8 cellular contexts compared by ENCODE assay signal in genomic region chrX:70452143-70452733, GRCh38. TPM values are rescaled to one million over a fixed set of nuclear protein-coding genes. Genes with fewer than 3 reads are reported as not detected.
A peak's percentile ranks its signal among the peaks of the same experiment; 100 is the strongest.
DNase-seq lines count a peak whose midpoint lies in the region; ATAC-seq and TF ChIP-seq lines count a peak whose summit lies in the region.

No MANE protein-coding gene starts in this region.

- H3K36me3 Mint-ChIP-seq in H9 (ENCODE audit: insufficient read depth in 1 of 3, low read depth in 3 of 3): peaks cover 10 to 23% (median 14%) of the 10 kb centered on the region in 3 experiments
- no peaks in the 10 kb centered on the region for H3K36me3 Mint-ChIP-seq in dendritic cell treated with granulocyte-macrophage colony-stimulating factor and Interleukin-4, amounts not matched to agents 40 ng/mL and 50 ng/mL, for 4 days (ENCODE audit: low read depth)
- no peaks in the 10 kb centered on the region for H3K36me3 Mint-ChIP-seq in stimulated activated memory B cell treated with anti-CD40 and anti-IgM and Interleukin-4, amounts not matched to agents 10 μg/mL and 1 μg/mL and 100 μg/mL, for 72 hours

- no peak overlapping the region for H2AK5ac ChIP-seq in H9 (ENCODE audit: insufficient read length, low read length)

- H3K27ac ChIP-seq in H9 (ENCODE audit: insufficient read length, low read depth, low read length) (no peak overlapping the region), lung (ENCODE audit: low read depth in 1 of 2, low read length in 1 of 2) (peak overlapping the region; percentile 22 to 55)

- H2AFZ ChIP-seq in H9 (ENCODE audit: low read length): no peak overlapping the region

- H3K14ac ChIP-seq in H9 (ENCODE audit: insufficient read depth, low read length): peak overlapping the region; percentile 81; the same call in 1 of the 2 replicates

- H3K4ac ChIP-seq in H9 (ENCODE audit: low read depth, low read length): no peak overlapping the region

- no peak overlapping the region for H2BK12ac ChIP-seq in H9 (ENCODE audit: insufficient read length, low read depth, low read length)

- no peak overlapping the region for H2BK120ac ChIP-seq in H9 (ENCODE audit: low read depth, low read length, poor library complexity, severe bottlenecking)

- peak overlapping the region; percentile 18 for H3K4me3 ChIP-seq in lung

- no peak overlapping the region for H3K18ac ChIP-seq in H9 (ENCODE audit: insufficient read length, low read depth, low read length)

- no peak overlapping the region for H4K8ac ChIP-seq in H9 (replicated peaks; ENCODE audit: insufficient read length, low read depth, low read length)

- H3K79me2 ChIP-seq in H9 (ENCODE audit: insufficient read depth, low read length): peaks cover 14% of the 10 kb centered on the region

- WGBS in H9 (ENCODE audit: extremely low coverage, insufficient read length, low lambda C conversion rate): no CpG with 5 or more reads among the region's 39 CpGs
- 2 to 25% methylated on average over 14 to 39 of the region's 39 CpGs for WGBS in lung, 2 donors

- H2BK20ac ChIP-seq in H9 (ENCODE audit: low read depth, low read length, poor library complexity, severe bottlenecking): no peak overlapping the region

- H3K56ac ChIP-seq in H9 (ENCODE audit: insufficient read length, low read depth, low read length): no peak overlapping the region

- H3K79me1 ChIP-seq in H9 (ENCODE audit: insufficient read depth, low read depth, low read length, poor library complexity, severe bottlenecking): no peaks in the 10 kb centered on the region

- no peak overlapping the region for H4K91ac ChIP-seq in H9 (ENCODE audit: insufficient read length, low read depth, low read length)

- H3K9me3 ChIP-seq in H9 (ENCODE audit: control insufficient read depth, low read depth, low read length) (peaks cover 37% of the 10 kb centered on the region), lung (ENCODE audit: control insufficient read depth in 2 of 2, insufficient read depth in 1 of 2, low read length in 1 of 2) (no peaks in the 10 kb centered on the region)

- peak overlapping the region; percentile 75 to 86 for H3K4me3 Mint-ChIP-seq in H9
- H3K4me3 Mint-ChIP-seq in dendritic cell treated with granulocyte-macrophage colony-stimulating factor and Interleukin-4, amounts not matched to agents 40 ng/mL and 50 ng/mL, for 4 days: peak overlapping the region; percentile 79
- H3K4me3 Mint-ChIP-seq in stimulated activated memory B cell treated with anti-CD40 and anti-IgM and Interleukin-4, amounts not matched to agents 10 μg/mL and 1 μg/mL and 100 μg/mL, for 72 hours: peak overlapping the region; percentile 87

- H3T11ph ChIP-seq in H9 (ENCODE audit: low read length): no peak overlapping the region

- H3K27ac Mint-ChIP-seq in H9: peak overlapping the region in 1 of 3 experiments; percentile 90; a peak in 1 of 7 replicates
- H3K27ac Mint-ChIP-seq in dendritic cell treated with granulocyte-macrophage colony-stimulating factor and Interleukin-4, amounts not matched to agents 40 ng/mL and 50 ng/mL, for 4 days: no peak overlapping the region
- H3K27ac Mint-ChIP-seq in stimulated activated memory B cell treated with anti-CD40 and anti-IgM and Interleukin-4, amounts not matched to agents 10 μg/mL and 1 μg/mL and 100 μg/mL, for 72 hours: peak overlapping the region; percentile 71

- no peaks in the 10 kb centered on the region; the same call in none of the 2 replicates for H3K27me3 Mint-ChIP-seq in H9 (ENCODE audit: low read depth)
- peaks cover 74% of the 10 kb centered on the region for H3K27me3 Mint-ChIP-seq in dendritic cell treated with granulocyte-macrophage colony-stimulating factor and Interleukin-4, amounts not matched to agents 40 ng/mL and 50 ng/mL, for 4 days
- no peaks in the 10 kb centered on the region for H3K27me3 Mint-ChIP-seq in stimulated activated memory B cell treated with anti-CD40 and anti-IgM and Interleukin-4, amounts not matched to agents 10 μg/mL and 1 μg/mL and 100 μg/mL, for 72 hours

- peaks cover 76 to 79% of the 10 kb centered on the region in 2 experiments for H3K9me3 Mint-ChIP-seq in H9
- H3K9me3 Mint-ChIP-seq in dendritic cell treated with granulocyte-macrophage colony-stimulating factor and Interleukin-4, amounts not matched to agents 40 ng/mL and 50 ng/mL, for 4 days: no peaks in the 10 kb centered on the region
- H3K9me3 Mint-ChIP-seq in stimulated activated memory B cell treated with anti-CD40 and anti-IgM and Interleukin-4, amounts not matched to agents 10 μg/mL and 1 μg/mL and 100 μg/mL, for 72 hours: no peaks in the 10 kb centered on the region

- H4K5ac ChIP-seq in H9 (ENCODE audit: insufficient read length, low read depth, low read length): no peak overlapping the region

- H3K4me2 ChIP-seq in H9 (ENCODE audit: insufficient read depth, insufficient read length, low read length): peak overlapping the region; percentile 22

- no peak overlapping the region for H3K23ac ChIP-seq in H9 (ENCODE audit: insufficient read length, low read depth, low read length)

- H3K9ac ChIP-seq in H9 (ENCODE audit: extremely low read depth, insufficient read length, low read length): no peak overlapping the region

- H3K27me3 ChIP-seq in H9 (ENCODE audit: insufficient read depth, low read length): no peaks in the 10 kb centered on the region
- H3K27me3 ChIP-seq in lung (ENCODE audit: control insufficient read depth, insufficient read depth): no peaks in the 10 kb centered on the region

- H3K4me1 ChIP-seq in H9 (ENCODE audit: insufficient read depth, low read length) (no peaks in the 10 kb centered on the region), lung (ENCODE audit: control insufficient read depth in 2 of 2, insufficient read depth in 2 of 2, low read length in 2 of 2) (peaks cover 0 to 2% of the 10 kb centered on the region in 2 donors)

- peaks cover 4% of the 10 kb centered on the region for H3K23me2 ChIP-seq in H9 (ENCODE audit: insufficient read length, low read depth, low read length, poor library complexity, severe bottlenecking)

- peaks cover 24 to 34% of the 10 kb centered on the region in 2 experiments for H3K4me1 Mint-ChIP-seq in H9
- H3K4me1 Mint-ChIP-seq in dendritic cell treated with granulocyte-macrophage colony-stimulating factor and Interleukin-4, amounts not matched to agents 40 ng/mL and 50 ng/mL, for 4 days (ENCODE audit: low read depth): peaks cover 28% of the 10 kb centered on the region
- H3K4me1 Mint-ChIP-seq in stimulated activated memory B cell treated with anti-CD40 and anti-IgM and Interleukin-4, amounts not matched to agents 10 μg/mL and 1 μg/mL and 100 μg/mL, for 72 hours: peaks cover 50% of the 10 kb centered on the region

- ATAC-seq in lung (ENCODE audit: insufficient read depth, low FRiP score): peak; percentile 36
- ATAC-seq in stimulated activated memory B cell treated with anti-CD40 and anti-IgM and Interleukin-4, amounts not matched to agents 10 μg/mL and 1 μg/mL and 100 μg/mL, for 72 hours: peak; percentile 74

- intact Hi-C loops in dendritic cell treated with granulocyte-macrophage colony-stimulating factor and Interleukin-4, amounts not matched to agents 40 ng/mL and 50 ng/mL, for 4 days (cut with micrococcal nuclease): loop anchor here (5.0 to 10.0 kb wide), 2 partner anchors 103 to 210 kb away; no protein-coding TSS in a partner anchor

- peak; percentile 83 for DNase-seq in ELF-1 (ENCODE audit: low read depth, low spot score)
- DNase-seq in H9: peak; percentile 60
- peak; percentile 28 for DNase-seq in NCI-H1105 (lab: John Stamatoyannopoulos, UW)
- DNase-seq in activated CD4-positive, alpha-beta T cell treated with anti-CD3 and anti-CD28 coated beads for 1 hour: peak; percentile 21
- peak; percentile 49 for DNase-seq in lung (ENCODE audit: low spot score)
- DNase-seq in NCI-H187 treated with DMSO at 0.1 percent for 48 hours (lab: John Stamatoyannopoulos, UW): no peak

- H3K36me3 ChIP-seq in lung (ENCODE audit: control insufficient read depth in 2 of 2, insufficient read depth in 2 of 2, low read length in 2 of 2): no peaks in the 10 kb centered on the region

- no peaks in the 10 kb centered on the region for H4K20me1 ChIP-seq in H9 (ENCODE audit: control insufficient read depth, insufficient read depth, insufficient read length)

- no peak overlapping the region for H2BK15ac ChIP-seq in H9 (ENCODE audit: low read depth, low read length)

- H2BK5ac ChIP-seq in H9 (ENCODE audit: insufficient read length, low read length): no peak overlapping the region

- TF ChIP-seq CTCF in H9 (conservative IDR thresholded peaks at IDR 0.05): peak; percentile 61
- peak; percentile 16 for TF ChIP-seq CTCF in lung (IDR thresholded peaks at IDR 0.05; ENCODE audit: control extremely low read depth, extremely low read depth)

RNA-seq across cellular contexts. Expression of gene DLG3, which starts 7.6 kb away (rescaled TPM):
- 71.2 and 71.6 TPM in 2 replicates for total RNA-seq in H9 (2021)
- 10 to 100 TPM; 26.7 to 31.5 TPM for total RNA-seq in lung
- polyA plus RNA-seq in lung: 10 to 100 TPM in 1 of 2 donors, 1 to 10 TPM in 1; 9.3 to 10.5 TPM

RNA-seq across cellular contexts. Expression of gene GDPD2, which starts 29.1 kb away (rescaled TPM):
- total RNA-seq in H9 (2021) (13.9 and 14.1 TPM in 2 replicates), lung (not detected)
- polyA plus RNA-seq in lung: not detected

Comparison
In these comparisons a context has a peak if more than half of its experiments do, and no peak if none do; other contexts are left out.
1. RNA of gene GDPD2, which starts 29.1 kb away (total RNA-seq): 13.9 to 14.1 TPM in H9; not detected in lung; every median in the first group is over 10 times any median in the second.
2. Peak in every context shown above with its lines, with median percentiles within 50 percentile points of each other: H3K4me3 Mint-ChIP-seq.